Comparison of ENCODE assay signal across 26 cellular contexts in the genomic region with DNA sequence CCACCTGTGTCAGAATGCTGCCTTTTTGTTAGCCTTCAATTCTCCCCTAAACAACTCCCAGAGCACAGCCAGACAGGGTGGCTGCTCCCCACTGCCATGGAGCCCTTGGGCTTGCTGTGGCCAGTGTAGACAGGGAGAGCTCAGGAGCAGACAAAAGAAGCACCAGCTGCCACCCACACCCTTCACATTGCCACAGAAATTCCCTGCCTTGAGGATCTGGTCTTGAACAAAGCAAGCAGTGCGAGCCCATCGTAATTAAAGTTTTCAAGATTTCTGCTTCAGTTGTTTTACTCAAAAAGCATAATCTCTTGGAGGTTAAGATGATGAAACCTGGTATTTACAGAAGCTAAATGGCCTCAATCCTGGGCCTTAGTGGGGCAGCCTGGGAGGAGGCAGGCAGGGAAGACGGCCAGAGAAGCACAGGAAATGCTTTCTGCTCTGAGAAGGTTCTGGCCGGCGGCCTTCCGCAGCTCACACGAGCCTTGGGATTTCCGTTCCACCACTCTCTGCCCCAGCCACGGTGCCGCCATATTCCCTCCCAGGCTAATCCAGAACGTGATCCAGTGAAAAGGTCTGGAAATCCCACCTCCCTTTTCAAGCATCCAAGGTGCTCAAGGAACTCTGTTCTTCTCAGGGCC.
"Had no signal": no experiment of that assay in that cellular context is flagged by ENCODE, and none has a peak within 500 bp of the region (broad histone marks: within the 10 kb centered on the region; RNA-seq: fewer than 3 reads in every experiment).

No MANE protein-coding gene starts in this region.

- DNase-seq: activated CD4-positive, CD25-positive, alpha-beta regulatory T cell; activated CD8-positive, alpha-beta memory T cell treated with anti-CD3 and anti-CD28 coated beads, Interleukin-2, amount 50 U/mL, for 4 hours; activated CD8-positive, alpha-beta T cell treated with anti-CD3 and anti-CD28 coated beads for 36 hours; activated naive CD4-positive, alpha-beta T cell treated with anti-CD3 and anti-CD28 coated beads, Interleukin-2, amount 50 U/mL, for 16 hours; activated naive CD8-positive, alpha-beta T cell treated with anti-CD3 and anti-CD28 coated beads, Interleukin-2, amount 10 ng/mL, durations not matched to agents 7 days and 5 days; activated T-cell treated with anti-CD3 and anti-CD28 coated beads, Interleukin-2, amount 50 U/mL, for 72 hours; adrenal gland; anterior cingulate cortex; central memory CD4-positive, alpha-beta T cell; NCI-H1092; NCI-H1417; NCI-H2081; NCI-H345; NCI-H510A treated with DMSO at 0.1 percent for 48 hours; NCI-H69; NK-92 treated with Interleukin-12 subunit alpha and Interleukin-12 subunit beta, amount 100 ng/mL, for 24 hours; Peyer's patch; Right ventricle myocardium superior; SJCRH30; SK-N-SH; T-helper 1 cell had no signal

- H3K9me3 ChIP-seq: adrenal gland, Peyer's patch, SJCRH30, SK-N-SH had no signal

- H3K4me1 Mint-ChIP-seq: activated naive CD8-positive, alpha-beta T cell treated with anti-CD3 and anti-CD28 coated beads, Interleukin-2, amount 10 ng/mL, durations not matched to agents 7 days and 5 days had no signal

- H3K36me3 Mint-ChIP-seq: activated naive CD8-positive, alpha-beta T cell treated with anti-CD3 and anti-CD28 coated beads, Interleukin-2, amount 10 ng/mL, durations not matched to agents 7 days and 5 days had no signal

- H3K36me3 ChIP-seq: adrenal gland, breast epithelium, Peyer's patch, SJCRH30 had no signal

- H3K4me3 ChIP-seq: adrenal gland, breast epithelium, Peyer's patch, SJCRH30 had no signal

- ATAC-seq: activated CD8-positive, alpha-beta T cell treated with anti-CD3 and anti-CD28 coated beads for 36 hours; activated T-cell treated with anti-CD3 and anti-CD28 coated beads, Interleukin-2, amount 50 U/mL, for 72 hours had no signal

- H3K27me3 ChIP-seq: adrenal gland, breast epithelium, Peyer's patch, SJCRH30 had no signal

- H3K9me3 Mint-ChIP-seq: activated CD8-positive, alpha-beta T cell treated with anti-CD3 and anti-CD28 coated beads for 36 hours; activated T-helper 2 cell treated with anti-CD3 and anti-CD28 coated beads, Interferon-gamma antibody, Interleukin-2, Interleukin-4, amounts not matched to agents 10 μg/mL and 5 μg/mL and 100 μg/mL, durations not matched to agents 14 hours and 24 hours and 36 hours had no signal

- H3K4me2 ChIP-seq: KMS-11, SK-N-SH had no signal

- H3K27ac ChIP-seq: adrenal gland, breast epithelium, KMS-11, Peyer's patch, RWPE1, SJCRH30, VCaP had no signal

- H3K4me3 Mint-ChIP-seq: activated CD8-positive, alpha-beta T cell treated with anti-CD3 and anti-CD28 coated beads for 36 hours; activated naive CD8-positive, alpha-beta T cell treated with anti-CD3 and anti-CD28 coated beads, Interleukin-2, amount 10 ng/mL, durations not matched to agents 7 days and 5 days; activated T-cell treated with anti-CD3 and anti-CD28 coated beads, Interleukin-2, amount 50 U/mL, for 72 hours had no signal

- H3K4me1 ChIP-seq: adrenal gland, breast epithelium, Peyer's patch, SJCRH30 had no signal

- H3K27ac Mint-ChIP-seq: activated CD8-positive, alpha-beta T cell treated with anti-CD3 and anti-CD28 coated beads for 36 hours; activated naive CD8-positive, alpha-beta T cell treated with anti-CD3 and anti-CD28 coated beads, Interleukin-2, amount 10 ng/mL, durations not matched to agents 7 days and 5 days; activated T-cell treated with anti-CD3 and anti-CD28 coated beads, Interleukin-2, amount 50 U/mL, for 72 hours; activated T-helper 2 cell treated with anti-CD3 and anti-CD28 coated beads, Interferon-gamma antibody, Interleukin-2, Interleukin-4, amounts not matched to agents 10 μg/mL and 5 μg/mL and 100 μg/mL, durations not matched to agents 14 hours and 24 hours and 36 hours had no signal

- H3K27me3 Mint-ChIP-seq: activated CD8-positive, alpha-beta T cell treated with anti-CD3 and anti-CD28 coated beads for 36 hours had no signal

- H3K9ac ChIP-seq: KMS-11, SK-N-SH had no signal
